Comparison of ENCODE assay signal across 17 cellular contexts in the genomic region with DNA sequence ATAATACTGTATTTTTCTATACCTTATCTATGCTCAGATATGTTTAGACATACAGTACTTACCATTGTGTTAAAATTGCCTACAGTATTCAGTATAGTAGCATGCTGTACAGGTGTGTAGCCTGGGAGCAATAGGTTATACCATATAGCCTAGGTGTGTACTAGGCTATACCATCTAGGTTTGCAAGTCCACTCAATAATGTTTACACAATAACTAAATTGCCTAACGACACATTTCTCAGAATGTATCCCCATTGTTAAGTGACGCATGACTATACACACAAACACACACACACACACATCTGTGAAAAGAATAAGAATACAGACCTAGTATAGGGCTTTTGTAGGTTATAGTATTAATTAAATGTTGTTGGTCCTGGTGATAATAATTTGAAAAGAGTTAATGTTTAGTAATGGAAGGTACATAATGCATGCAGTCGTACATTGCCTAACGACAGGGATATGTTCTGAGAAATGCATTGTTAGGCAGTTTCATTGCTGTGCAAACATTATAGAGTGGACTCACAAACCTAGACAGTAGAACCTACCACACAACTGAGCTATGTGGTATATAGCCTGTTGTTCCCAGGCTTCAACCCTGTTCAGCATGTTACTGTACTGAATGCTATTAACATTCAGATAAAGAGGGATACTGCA.
"Had no signal": no experiment of that assay in that cellular context is flagged by ENCODE, and none has a peak within 500 bp of the region (broad histone marks: within the 10 kb centered on the region; RNA-seq: fewer than 3 reads in every experiment).

No MANE protein-coding gene starts in this region.

- H3K36me3 ChIP-seq: cardiac muscle cell, prostate gland had no signal

- H3K4me3 ChIP-seq: cardiac muscle cell, prostate gland, suprapubic skin, upper lobe of left lung had no signal

- DNase-seq: activated B cell treated with CpG ODN at 0.5 μM for 24 hours; activated CD4-positive, alpha-beta T cell treated with anti-CD3 and anti-CD28 coated beads for 48 hours; activated CD8-positive, alpha-beta memory T cell treated with anti-CD3 and anti-CD28 coated beads, Interleukin-2, amount 50 U/mL, for 48 hours; activated CD8-positive, alpha-beta T cell treated with anti-CD3 and anti-CD28 coated beads, Interleukin-2, amount 10 ng/mL, durations not matched to agents 7 days and 5 days; activated gamma-delta T cell; activated T-cell treated with anti-CD3 and anti-CD28 coated beads, Interleukin-2, amount 50 U/mL, for 72 hours; erythroblast; mesendoderm; right cardiac atrium; upper lobe of left lung had no signal

- H3K27ac Mint-ChIP-seq: activated B cell treated with CpG ODN at 0.5 μM for 24 hours; activated CD8-positive, alpha-beta T cell treated with anti-CD3 and anti-CD28 coated beads, Interleukin-2, amount 10 ng/mL, durations not matched to agents 7 days and 5 days; activated naive CD4-positive, alpha-beta T cell treated with anti-CD3 and anti-CD28 coated beads, Interleukin-2, amount 50 U/mL, for 72 hours; activated T-cell treated with anti-CD3 and anti-CD28 coated beads, Interleukin-2, amount 50 U/mL, for 72 hours; stimulated activated naive CD8-positive, alpha-beta T cell treated with anti-CD3 and anti-CD28 coated beads, Interleukin-15, Interleukin-2, amounts not matched to agents 100 ng/mL and 50 ng/mL, for 24 hours; T-helper 2 cell treated with Interferon-gamma antibody and Interleukin-4, amounts not matched to agents 5 μg/mL and 100 μg/mL, for 36 hours had no signal

- FAIRE-seq: keratinocyte had no signal

- H3K4me3 Mint-ChIP-seq: activated B cell treated with CpG ODN at 0.5 μM for 24 hours; activated CD8-positive, alpha-beta T cell treated with anti-CD3 and anti-CD28 coated beads, Interleukin-2, amount 10 ng/mL, durations not matched to agents 7 days and 5 days; activated T-cell treated with anti-CD3 and anti-CD28 coated beads, Interleukin-2, amount 50 U/mL, for 72 hours; stimulated activated naive CD8-positive, alpha-beta T cell treated with anti-CD3 and anti-CD28 coated beads, Interleukin-15, Interleukin-2, amounts not matched to agents 100 ng/mL and 50 ng/mL, for 24 hours; T-helper 2 cell treated with Interferon-gamma antibody and Interleukin-4, amounts not matched to agents 5 μg/mL and 100 μg/mL, for 36 hours had no signal

- H3K27me3 Mint-ChIP-seq: activated B cell treated with CpG ODN at 0.5 μM for 24 hours; stimulated activated naive CD8-positive, alpha-beta T cell treated with anti-CD3 and anti-CD28 coated beads, Interleukin-15, Interleukin-2, amounts not matched to agents 100 ng/mL and 50 ng/mL, for 24 hours had no signal

- H3K4me1 ChIP-seq: prostate gland, suprapubic skin, upper lobe of left lung had no signal

- ATAC-seq: activated CD8-positive, alpha-beta T cell treated with anti-CD3 and anti-CD28 coated beads, Interleukin-2, amount 10 ng/mL, durations not matched to agents 7 days and 5 days; activated naive CD4-positive, alpha-beta T cell treated with anti-CD3 and anti-CD28 coated beads, Interleukin-2, amount 50 U/mL, for 72 hours; activated T-cell treated with anti-CD3 and anti-CD28 coated beads, Interleukin-2, amount 50 U/mL, for 72 hours; right cardiac atrium had no signal

- H3K9me3 ChIP-seq: prostate gland, suprapubic skin, upper lobe of left lung had no signal
